18 cellular contexts compared by ENCODE assay signal in the genomic region with DNA sequence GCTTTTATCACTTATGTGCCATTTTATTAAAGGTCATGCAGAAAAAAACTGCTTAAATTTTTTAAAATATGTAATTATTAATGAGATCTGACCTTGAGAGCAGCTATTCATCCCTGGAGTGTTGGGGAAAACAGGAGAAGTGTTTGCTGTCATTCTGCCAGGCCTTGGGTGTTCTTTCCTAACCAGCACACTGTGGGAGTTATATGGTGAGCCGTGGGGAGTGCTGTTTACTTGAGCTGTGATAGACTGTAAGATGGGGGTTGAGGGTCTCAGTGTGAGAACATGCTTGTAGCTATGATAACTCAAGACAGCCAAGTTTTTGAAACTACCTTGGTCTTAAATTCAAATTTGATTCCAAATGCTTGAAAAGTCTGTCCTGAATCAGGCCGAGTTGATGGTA.
"Had no signal": no experiment of that assay in that cellular context is flagged by ENCODE, and none has a peak within 500 bp of the region (broad histone marks: within the 10 kb centered on the region; RNA-seq: fewer than 3 reads in every experiment).

No MANE protein-coding gene starts in this region.

- H3K27me3 ChIP-seq: suprapubic skin, upper lobe of left lung had no signal

- H3K9me3 ChIP-seq: mucosa of descending colon, suprapubic skin had no signal

- H3K4me1 ChIP-seq: parathyroid adenoma had no signal

- H3K79me2 ChIP-seq: parathyroid adenoma had no signal

- DNase-seq: activated CD4-positive, alpha-beta memory T cell treated with anti-CD3 and anti-CD28 coated beads, Interleukin-2, amount 10 ng/mL, durations not matched to agents 7 days and 5 days; activated CD4-positive, alpha-beta T cell treated with anti-CD3 and anti-CD28 coated beads for 36 hours; activated CD8-positive, alpha-beta memory T cell treated with anti-CD3 and anti-CD28 coated beads, Interleukin-2, amount 50 U/mL, for 4 hours; activated gamma-delta T cell treated with Interleukin-2 at 50 U/mL for 16 hours; activated naive CD8-positive, alpha-beta T cell treated with anti-CD3 and anti-CD28 coated beads for 36 hours; activated T-cell treated with anti-CD3 and anti-CD28 coated beads, Interleukin-2, amount 50 U/mL, for 72 hours; aorta; central memory CD4-positive, alpha-beta T cell; dermis blood vessel endothelial cell; glutamatergic neuron; immature natural killer cell; left cardiac atrium; mucosa of descending colon; stimulated activated naive CD4-positive, alpha-beta T cell had no signal

- H3K27ac ChIP-seq: parathyroid adenoma, suprapubic skin, upper lobe of left lung had no signal

- H2AFZ ChIP-seq: parathyroid adenoma had no signal

- H3K4me3 ChIP-seq: mucosa of descending colon, skin epidermis, suprapubic skin, upper lobe of left lung had no signal

- H3K36me3 ChIP-seq: suprapubic skin, upper lobe of left lung had no signal
